16 cellular contexts compared by ENCODE assay signal in the genomic region with DNA sequence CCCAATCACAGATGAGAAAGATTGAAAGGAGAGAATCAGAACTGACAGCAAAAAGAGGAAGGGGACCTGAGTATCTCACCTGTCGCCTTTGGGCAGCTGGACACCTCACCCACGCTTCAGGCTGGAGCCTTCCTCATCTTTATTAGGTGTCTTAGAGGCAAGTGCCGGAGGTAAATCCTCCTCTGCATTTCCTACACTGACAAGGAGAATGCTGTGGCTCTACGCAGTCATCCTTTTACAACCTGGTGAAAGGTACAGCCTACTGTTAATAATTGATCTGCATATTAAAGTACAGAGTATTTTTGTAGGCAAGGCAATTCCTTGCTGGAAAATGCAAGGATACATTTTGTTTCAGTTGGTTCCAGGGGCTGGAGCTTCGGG. TPM values are rescaled to one million over a fixed set of nuclear protein-coding genes. Genes with fewer than 3 reads are reported as not detected.
"Had no signal": no experiment of that assay in that cellular context is flagged by ENCODE, and none has a peak within 500 bp of the region (broad histone marks: within the 10 kb centered on the region; RNA-seq: fewer than 3 reads in every experiment).

No MANE protein-coding gene starts in this region.

- ATAC-seq: activated CD4-positive, CD25-positive, alpha-beta regulatory T cell treated with anti-CD3 and anti-CD28 coated beads, Interleukin-2, amount 50 U/mL, for 24 hours; activated naive CD8-positive, alpha-beta T cell treated with anti-CD3 and anti-CD28 coated beads, Interleukin-2, amount 50 U/mL, for 24 hours; gastrocnemius medialis; natural killer cell treated with Interleukin-12 subunit alpha and Interleukin-12 subunit beta and Interleukin-15 and Interleukin-18, amount 100 ng/mL, for 72 hours had no signal

- H3K27ac ChIP-seq: gastrocnemius medialis had no signal

- H3K27ac Mint-ChIP-seq: activated naive CD8-positive, alpha-beta T cell treated with anti-CD3 and anti-CD28 coated beads, Interleukin-2, amount 50 U/mL, for 24 hours; endodermal cell; natural killer cell treated with Interleukin-12 subunit alpha and Interleukin-12 subunit beta and Interleukin-15 and Interleukin-18, amount 100 ng/mL, for 72 hours; T-helper 2 cell treated with Interferon-gamma antibody and Interleukin-4, amounts not matched to agents 5 μg/mL and 100 μg/mL, for 36 hours had no signal

- H3K27me3 ChIP-seq: gastrocnemius medialis had no signal

- H3K9me3 ChIP-seq: gastrocnemius medialis, heart left ventricle had no signal

- H3K4me3 ChIP-seq: gastrocnemius medialis, lung had no signal

- H3K4me1 ChIP-seq: gastrocnemius medialis had no signal

- H3K36me3 Mint-ChIP-seq: natural killer cell treated with Interleukin-12 subunit alpha and Interleukin-12 subunit beta and Interleukin-15 and Interleukin-18, amount 100 ng/mL, for 72 hours had no signal

- H3K36me3 ChIP-seq: gastrocnemius medialis, heart left ventricle had no signal

- H3K9me3 Mint-ChIP-seq: activated naive CD8-positive, alpha-beta T cell treated with anti-CD3 and anti-CD28 coated beads, Interleukin-2, amount 50 U/mL, for 24 hours; endodermal cell; natural killer cell treated with Interleukin-12 subunit alpha and Interleukin-12 subunit beta and Interleukin-15 and Interleukin-18, amount 100 ng/mL, for 72 hours; T-helper 2 cell treated with Interferon-gamma antibody and Interleukin-4, amounts not matched to agents 5 μg/mL and 100 μg/mL, for 36 hours had no signal

- DNase-seq: activated CD4-positive, alpha-beta T cell treated with anti-CD3 and anti-CD28 coated beads, Interleukin-2, amount 50 U/mL, for 1 hour; activated naive CD4-positive, alpha-beta T cell treated with Interleukin-2 at 50 U/mL for 16 hours; activated naive CD8-positive, alpha-beta T cell treated with anti-CD3 and anti-CD28 coated beads, Interleukin-2, amount 50 U/mL, for 24 hours; aorta; cerebellar nuclear complex; dermis blood vessel endothelial cell; endodermal cell; gastrocnemius medialis; heart left ventricle; stimulated activated naive CD4-positive, alpha-beta T cell; trophoblast cell had no signal

- H3K4me3 Mint-ChIP-seq: activated naive CD8-positive, alpha-beta T cell treated with anti-CD3 and anti-CD28 coated beads, Interleukin-2, amount 50 U/mL, for 24 hours; endodermal cell; natural killer cell treated with Interleukin-12 subunit alpha and Interleukin-12 subunit beta and Interleukin-15 and Interleukin-18, amount 100 ng/mL, for 72 hours; T-helper 2 cell treated with Interferon-gamma antibody and Interleukin-4, amounts not matched to agents 5 μg/mL and 100 μg/mL, for 36 hours had no signal

RNA-seq across cellular contexts. Expression of gene PRLR, which starts 34.8 kb away (rescaled TPM):
- total RNA-seq: activated CD8-positive, alpha-beta memory T cell treated with anti-CD3 and anti-CD28 coated beads for 36 hours; dermis blood vessel endothelial cell; natural killer cell treated with Interleukin-12 subunit alpha and Interleukin-12 subunit beta and Interleukin-15 and Interleukin-18, amount 100 ng/mL, for 72 hours had no signal
